In genomic region chr19:45751483-45751882, GRCh38 we compare ENCODE assay signal across 14 cellular contexts. TPM values are rescaled to one million over a fixed set of nuclear protein-coding genes. Genes with fewer than 3 reads are reported as not detected.
"Had no signal": no experiment of that assay in that cellular context is flagged by ENCODE, and none has a peak within 500 bp of the region (broad histone marks: within the 10 kb centered on the region; RNA-seq: fewer than 3 reads in every experiment).

No MANE protein-coding gene starts in this region.

RNA-seq across cellular contexts. Expression of gene MEIOSIN, which starts 18.2 kb away (rescaled TPM):
- total RNA-seq: activated naive CD4-positive, alpha-beta T cell treated with anti-CD3 and anti-CD28 coated beads for 36 hours; activated naive CD8-positive, alpha-beta T cell treated with anti-CD3 and anti-CD28 coated beads, Interleukin-2, amount 10 ng/mL, durations not matched to agents 7 days and 5 days; activated T-cell treated with anti-CD3 and anti-CD28 coated beads, Interleukin-2, amount 50 U/mL, for 4 hours; activated T-helper 1 cell treated with anti-CD3 and anti-CD28 coated beads, Interleukin-12 subunit alpha, Interleukin-12 subunit beta, Interleukin-2, Interleukin-4 antibody, amounts not matched to agents 30 ng/mL and 10 ng/mL and 1 ng/mL, durations not matched to agents 14 hours and 24 hours and 36 hours; activated T-helper 2 cell treated with anti-CD3 and anti-CD28 coated beads, Interferon-gamma antibody, Interleukin-2, Interleukin-4, amounts not matched to agents 10 μg/mL and 5 μg/mL and 100 μg/mL, durations not matched to agents 14 hours and 24 hours and 36 hours; adrenal gland; aorta; ascending aorta; astrocyte; body of pancreas; breast epithelium; bronchial epithelial cell; cardiac septum; cerebellum had no signal
- polyA plus RNA-seq: aorta had no signal
